In genomic region chr19:44677019-44677809, GRCh38 we compare ENCODE assay signal across 1 cellular context.
TF ChIP-seq lines count a peak whose summit lies in the region.

No MANE protein-coding gene starts in this region.

TF ChIP-seq in A549, 52 proteins besides CTCF, POLR2A, EP300 and RAD21 (continued from another document):
- 0 out of 2 replicates have a peak, but pooled peaks have one; percentile 35 for TF ChIP-seq FOSB (CRISPR knock-in tag; IDR thresholded peaks at IDR 0.05)
- 0 out of 2 replicates have a peak, but pooled peaks have one; percentile 22 for TF ChIP-seq ZSCAN20 (CRISPR knock-in tag; IDR thresholded peaks at IDR 0.05)
- TF ChIP-seq MAX (IDR thresholded peaks at IDR 0.05) = peak; percentile 15; the same call in 1 of the 2 replicates
